ENCODE assay signal across 8 cellular contexts in the genomic region with DNA sequence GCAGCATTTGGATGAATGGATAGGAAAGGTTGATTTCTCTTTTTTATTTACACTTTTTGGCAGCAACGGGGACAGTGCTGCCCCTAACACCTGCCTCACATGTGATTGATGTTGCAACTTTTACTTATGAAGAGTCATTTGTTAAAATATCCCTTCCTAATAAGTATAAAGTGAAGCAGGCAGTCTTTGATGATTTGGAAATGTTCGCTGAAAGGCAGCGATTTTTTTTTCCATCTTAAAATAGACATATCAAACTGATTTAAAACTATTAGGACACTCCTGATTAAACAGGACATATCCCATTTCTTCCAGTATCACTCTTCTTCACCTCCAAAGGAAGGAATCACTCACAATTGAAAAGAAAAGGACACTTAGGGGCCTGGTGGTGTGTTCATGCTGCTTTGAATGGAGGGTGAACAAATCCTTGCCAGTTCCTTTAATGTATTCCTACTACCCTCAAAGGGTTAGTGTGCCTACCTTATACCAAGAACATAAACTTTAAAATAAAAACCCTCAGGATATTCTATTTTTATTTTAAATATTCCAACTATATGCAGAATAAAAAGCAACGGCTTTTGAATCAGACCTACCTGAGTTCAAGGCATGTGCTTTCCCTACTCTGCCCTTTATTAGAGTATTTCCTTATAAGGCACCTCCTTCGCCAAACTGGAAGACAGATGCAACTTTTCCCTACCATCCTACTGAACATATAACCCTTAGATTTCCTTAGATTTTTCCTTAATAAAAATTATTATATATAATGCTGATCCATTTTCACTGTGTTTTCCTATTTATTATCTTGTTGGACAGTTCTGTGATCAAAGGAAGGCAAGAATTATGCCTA. TPM values are rescaled to one million over a fixed set of nuclear protein-coding genes. Genes with fewer than 3 reads are reported as not detected.
DNase-seq lines count a peak whose midpoint lies in the region; ATAC-seq and TF ChIP-seq lines count a peak whose summit lies in the region.

No MANE protein-coding gene starts in this region.

- POLR2A ChIA-PET in CD8-positive, alpha-beta T cell (lab: Charles Lee), result interaction anchor here (0.8 to 1.9 kb wide), 6 partner anchors 15 to 675 kb away, joined by 3 to 20 read pairs (median 8); partner anchors contain the start of gene KAT6B

- no peaks in the 10 kb centered on the region for H3K27me3 ChIP-seq in CD8-positive, alpha-beta T cell (ENCODE audit: insufficient read depth, low read length)
- no peaks in the 10 kb centered on the region for H3K27me3 ChIP-seq in endocrine pancreas (ENCODE audit: control insufficient read depth, insufficient read depth, low read length)

- no peak overlapping the region for H3K27ac Mint-ChIP-seq in CD8-positive, alpha-beta T cell
- H3K27ac Mint-ChIP-seq in neural crest cell (ENCODE audit: unreplicated experiment), result peak overlapping the region; percentile 48

- H3K4me1 Mint-ChIP-seq in CD8-positive, alpha-beta T cell (ENCODE audit: low read depth), result peaks cover 43% of the 10 kb centered on the region
- peaks cover 33% of the 10 kb centered on the region for H3K4me1 Mint-ChIP-seq in neural crest cell

- H3K9me3 ChIP-seq in CD8-positive, alpha-beta T cell (ENCODE audit: low read length), result no peaks in the 10 kb centered on the region
- no peaks in the 10 kb centered on the region for H3K9me3 ChIP-seq in KOPT-K1 (ENCODE audit: insufficient read depth, low read length, poor library complexity, severe bottlenecking)
- no peaks in the 10 kb centered on the region for H3K9me3 ChIP-seq in endocrine pancreas (ENCODE audit: control insufficient read depth, low read length)

- no peak for DNase-seq in CD8-positive, alpha-beta T cell
- DNase-seq in neural crest cell (ENCODE audit: low read depth, low spot score), result no peak
- DNase-seq in HPDE6-E6E7 (ENCODE audit: extremely low spot score), result no peak
- no peak for DNase-seq in NCI-H1930 (lab: John Stamatoyannopoulos, UW)

- H3K27me3 Mint-ChIP-seq in CD8-positive, alpha-beta T cell (ENCODE audit: low read depth), result no peaks in the 10 kb centered on the region
- H3K27me3 Mint-ChIP-seq in neural crest cell (ENCODE audit: low read depth), result no peaks in the 10 kb centered on the region

- peak overlapping the region; percentile 87 for H3K9ac ChIP-seq in endocrine pancreas (ENCODE audit: control insufficient read depth, insufficient read depth, low read length)

- peaks cover 11% of the 10 kb centered on the region for H3K36me3 Mint-ChIP-seq in CD8-positive, alpha-beta T cell
- no peaks in the 10 kb centered on the region for H3K36me3 Mint-ChIP-seq in neural crest cell (ENCODE audit: low read depth)

- peak overlapping the region; percentile 78 for H3K4me3 ChIP-seq in CD8-positive, alpha-beta T cell (ENCODE audit: low read depth, low read length)
- H3K4me3 ChIP-seq in endocrine pancreas (ENCODE audit: control insufficient read depth, insufficient read depth, low read length), result peak overlapping the region; percentile 96

- intact Hi-C loops in CD8-positive, alpha-beta T cell (cut with DNase I, micrococcal nuclease), result loop anchor here (1.0 to 10.0 kb wide), 13 partner anchors 24 to 1797 kb away; partner anchors contain the start of genes COMTD1 (in 1 of the 2), DNAJB12 (in 1 of the 2), DNAJC9 (in 1 of the 2) and NDST2 (in 1 of the 2)

- ATAC-seq in CD8-positive, alpha-beta T cell, result no peak
- ATAC-seq in GM18870 (IDR thresholded peaks at IDR 0.05; ENCODE audit: unreplicated experiment) (no peak), GM18873 (IDR thresholded peaks at IDR 0.05; ENCODE audit: low FRiP score, unreplicated experiment) (no peak)

- H3K4me3 Mint-ChIP-seq in CD8-positive, alpha-beta T cell, result peak overlapping the region; percentile 19
- H3K4me3 Mint-ChIP-seq in neural crest cell, result no peak overlapping the region

- H3K27ac ChIP-seq in CD8-positive, alpha-beta T cell (ENCODE audit: low read depth, low read length), result peak overlapping the region; percentile 86
- peak overlapping the region; percentile 86 for H3K27ac ChIP-seq in KOPT-K1 (ENCODE audit: low read depth, low read length, poor library complexity, severe bottlenecking)

- no peak for TF ChIP-seq CTCF in CD8-positive, alpha-beta T cell (IDR thresholded peaks at IDR 0.05)
- no peak for TF ChIP-seq CTCF in neural crest cell (conservative IDR thresholded peaks at IDR 0.05)

- no peaks in the 10 kb centered on the region for H3K9me3 Mint-ChIP-seq in CD8-positive, alpha-beta T cell
- no peaks in the 10 kb centered on the region for H3K9me3 Mint-ChIP-seq in neural crest cell

- no peaks in the 10 kb centered on the region for H3K36me3 ChIP-seq in CD8-positive, alpha-beta T cell (ENCODE audit: insufficient read depth, low read length)
- H3K36me3 ChIP-seq in KOPT-K1 (ENCODE audit: insufficient read depth, low read length) (peaks cover 9% of the 10 kb centered on the region; the same call in 1 of the 2 replicates), endocrine pancreas (ENCODE audit: control insufficient read depth, insufficient read depth, low read length) (no peaks in the 10 kb centered on the region)

- CTCF ChIA-PET in CD8-positive, alpha-beta T cell (lab: Charles Lee), result interaction anchor here (0.9 to 2.8 kb wide), 9 partner anchors 15 to 93 kb away, joined by 3 to 14 read pairs (median 4); no protein-coding TSS in a partner anchor

- peaks cover 26% of the 10 kb centered on the region for H3K4me1 ChIP-seq in CD8-positive, alpha-beta T cell (ENCODE audit: insufficient read depth, low read length)
- peaks cover 20% of the 10 kb centered on the region for H3K4me1 ChIP-seq in endocrine pancreas (ENCODE audit: control insufficient read depth, insufficient read depth, low read length)

RNA-seq across cellular contexts. Expression of gene ADK, which starts 1.1 kb away (rescaled TPM):
- 10 to 100 TPM; 20.7 to 21.8 TPM for total RNA-seq in CD8-positive, alpha-beta T cell
- total RNA-seq in neural crest cell, result 35.6 and 38.2 TPM in 2 replicates

RNA-seq across cellular contexts. Expression of gene AP3M1, which starts 1.5 kb away (rescaled TPM):
- total RNA-seq in CD8-positive, alpha-beta T cell, result 10 to 100 TPM; 18.7 to 22.8 TPM
- total RNA-seq in neural crest cell, result 69.5 and 73.1 TPM in 2 replicates
